In genomic region chr15:48333553-48333952, GRCh38 we compare ENCODE assay signal across 11 cellular contexts. TPM values are rescaled to one million over a fixed set of nuclear protein-coding genes. Genes with fewer than 3 reads are reported as not detected.
DNase-seq lines count a peak whose midpoint lies in the region; ATAC-seq, FAIRE-seq and TF ChIP-seq lines count a peak whose summit lies in the region.
"Had no signal": no experiment of that assay in that cellular context is flagged by ENCODE, and none has a peak within 500 bp of the region (broad histone marks: within the 10 kb centered on the region; RNA-seq: fewer than 3 reads in every experiment).

No MANE protein-coding gene starts in this region.

- H3K36me3 ChIP-seq in CD8-positive, alpha-beta memory T cell (ENCODE audit: insufficient read depth, low read length) = no peaks in the 10 kb centered on the region
- H3K36me3 ChIP-seq in GM23338 (ENCODE audit: insufficient read depth) = peaks cover 24% of the 10 kb centered on the region; the same call in 1 of the 2 replicates
- H3K36me3 ChIP-seq in SU-DHL-6 (ENCODE audit: low read length) = peaks cover 30% of the 10 kb centered on the region
- peaks cover 6 to 8% of the 10 kb centered on the region in 2 experiments for H3K36me3 ChIP-seq in keratinocyte (ENCODE audit: control insufficient read depth in 2 of 2, extremely low read depth in 1 of 2, insufficient read depth in 2 of 2, low read length in 2 of 2)
- peaks cover 25% of the 10 kb centered on the region for H3K36me3 ChIP-seq in osteoblast (ENCODE audit: insufficient read depth, low read length)

- POLR2A ChIA-PET in CD8-positive, alpha-beta memory T cell (lab: Charles Lee) = no interaction called here

- peaks cover 35% of the 10 kb centered on the region for H3K79me2 ChIP-seq in GM23338 (replicated peaks; ENCODE audit: insufficient read depth)
- H3K79me2 ChIP-seq in SU-DHL-6 (ENCODE audit: insufficient read depth, low read length) = peaks cover 74% of the 10 kb centered on the region
- H3K79me2 ChIP-seq in keratinocyte (ENCODE audit: control insufficient read depth, insufficient read depth, low read length) = peaks cover 16% of the 10 kb centered on the region
- H3K79me2 ChIP-seq in osteoblast (ENCODE audit: insufficient read depth, low read length) = peaks cover 14% of the 10 kb centered on the region

- H3K4me1 ChIP-seq in CD8-positive, alpha-beta memory T cell (ENCODE audit: insufficient read depth, low read length) = peaks cover 8% of the 10 kb centered on the region
- H3K4me1 ChIP-seq in GM23338 (ENCODE audit: insufficient read depth) = peaks cover 20% of the 10 kb centered on the region
- peaks cover 18% of the 10 kb centered on the region for H3K4me1 ChIP-seq in keratinocyte (ENCODE audit: control insufficient read depth, extremely low read depth, insufficient read depth, low read length)
- H3K4me1 ChIP-seq in osteoblast (ENCODE audit: insufficient read depth, low read length) = peaks cover 12% of the 10 kb centered on the region

- ATAC-seq in GM23338 = no peak
- no peak for ATAC-seq in GM19328 (IDR thresholded peaks at IDR 0.05; ENCODE audit: unreplicated experiment)

- no peak for DNase-seq in CD8-positive, alpha-beta memory T cell
- DNase-seq in GM23338 (ENCODE audit: low spot score) (no peak), keratinocyte (ENCODE audit: low read depth, low spot score) (no peak), NCI-H2196 (lab: John Stamatoyannopoulos, UW; ENCODE audit: unreplicated experiment) (no peak), osteoblast (ENCODE audit: insufficient read length, low spot score, missing footprints) (no peak)
- DNase-seq: NCI-H1092; SK-N-SH; stimulated activated CD4-positive, alpha-beta T cell treated with anti-CD3 and anti-CD28 coated beads, Interleukin-4, amount 100 ng/mL, for 4 hours had no signal

- no peak for FAIRE-seq in keratinocyte (lab: Jason Lieb, UNC)

- H3K4me1 Mint-ChIP-seq in CD8-positive, alpha-beta memory T cell = peaks cover 25 to 36% (median 32%) of the 10 kb centered on the region in 3 donors
- H3K4me1 Mint-ChIP-seq in GM23338 = peaks cover 32% of the 10 kb centered on the region

- peaks cover 0 to 52% (median 4%) of the 10 kb centered on the region in 3 donors for H3K36me3 Mint-ChIP-seq in CD8-positive, alpha-beta memory T cell
- peaks cover 50% of the 10 kb centered on the region for H3K36me3 Mint-ChIP-seq in GM23338 (ENCODE audit: low read depth)

- H3K9me3 Mint-ChIP-seq in CD8-positive, alpha-beta memory T cell = no peaks in the 10 kb centered on the region
- H3K9me3 Mint-ChIP-seq in GM23338 = no peaks in the 10 kb centered on the region

- CTCF ChIA-PET in CD8-positive, alpha-beta memory T cell (lab: Charles Lee) = interaction anchor here (1.1 kb wide), 1 partner anchor 48 kb away, joined by 4 read pairs; no protein-coding TSS in a partner anchor

- no peak overlapping the region for H3K27ac ChIP-seq in CD8-positive, alpha-beta memory T cell (ENCODE audit: low read depth, low read length)
- H3K27ac ChIP-seq in GM23338 (ENCODE audit: low read depth) = no peak overlapping the region
- peak overlapping the region; percentile 88 for H3K27ac ChIP-seq in SU-DHL-6 (ENCODE audit: low read depth, low read length)
- H3K27ac ChIP-seq in keratinocyte (ENCODE audit: control insufficient read depth, insufficient read depth, low read length) = no peak overlapping the region
- H3K27ac ChIP-seq in osteoblast (ENCODE audit: low read depth, low read length) = no peak overlapping the region
- H3K27ac ChIP-seq: tibial nerve had no signal

- no peaks in the 10 kb centered on the region for H3K9me2 ChIP-seq in GM23338 (ENCODE audit: insufficient read depth)
- no peaks in the 10 kb centered on the region for H3K9me2 ChIP-seq in SU-DHL-6 (replicated peaks; ENCODE audit: insufficient read depth, low read length)
- H3K9me2 ChIP-seq: SK-N-SH had no signal

- H3K4me3 Mint-ChIP-seq in CD8-positive, alpha-beta memory T cell = peak overlapping the region in 4 of 7 donors; percentile 24 to 95 (median 34)
- peak overlapping the region; percentile 96 for H3K4me3 Mint-ChIP-seq in GM23338

- H2AFZ ChIP-seq in GM23338 (no peak overlapping the region), SU-DHL-6 (ENCODE audit: low read depth, low read length, severe bottlenecking) (no peak overlapping the region), keratinocyte (ENCODE audit: control insufficient read depth, low read length) (no peak overlapping the region), osteoblast (ENCODE audit: low read length) (no peak overlapping the region)

- no peaks in the 10 kb centered on the region for H3K27me3 Mint-ChIP-seq in CD8-positive, alpha-beta memory T cell
- H3K27me3 Mint-ChIP-seq in GM23338 (ENCODE audit: insufficient read depth, low read depth, poor library complexity) = peaks cover 4% of the 10 kb centered on the region

- H3K9ac ChIP-seq in SU-DHL-6 (ENCODE audit: low read length) (peak overlapping the region; percentile 99), keratinocyte (ENCODE audit: control insufficient read depth, extremely low read depth, insufficient read depth, low read length) (peak overlapping the region; percentile 3)

- H3K27me3 ChIP-seq in CD8-positive, alpha-beta memory T cell (ENCODE audit: insufficient read depth, low read length, poor library complexity, severe bottlenecking) = no peaks in the 10 kb centered on the region
- no peaks in the 10 kb centered on the region for H3K27me3 ChIP-seq in GM23338 (ENCODE audit: insufficient read depth)
- no peaks in the 10 kb centered on the region for H3K27me3 ChIP-seq in SU-DHL-6 (ENCODE audit: low read length)
- H3K27me3 ChIP-seq in keratinocyte (ENCODE audit: control insufficient read depth, extremely low read depth, insufficient read depth, low read length) = no peaks in the 10 kb centered on the region
- H3K27me3 ChIP-seq in osteoblast (ENCODE audit: insufficient read depth, low read length) = no peaks in the 10 kb centered on the region
- H3K27me3 ChIP-seq: tibial nerve had no signal

- no peaks in the 10 kb centered on the region for H3K9me1 ChIP-seq in keratinocyte (ENCODE audit: control insufficient read depth, extremely low read depth, insufficient read depth, low read length)

- H3K4me2 ChIP-seq in GM23338 = peak overlapping the region; percentile 83
- peak overlapping the region; percentile 94 for H3K4me2 ChIP-seq in SU-DHL-6 (ENCODE audit: low read depth, low read length, poor library complexity, severe bottlenecking)
- peak overlapping the region; percentile 88 for H3K4me2 ChIP-seq in keratinocyte (ENCODE audit: control insufficient read depth, extremely low read depth, insufficient read depth, low read depth, low read length)
- H3K4me2 ChIP-seq in osteoblast (ENCODE audit: insufficient read depth, low read length) = no peak overlapping the region

- dilution Hi-C loops in keratinocyte (cut with MboI; ENCODE audit: extremely low pct_ligation_motif_present, low sequenced_read_pairs) = no loop called here

- no peaks in the 10 kb centered on the region; the same call in 1 of the 2 replicates for H4K20me1 ChIP-seq in GM23338 (replicated peaks; ENCODE audit: insufficient read depth)
- H4K20me1 ChIP-seq in SU-DHL-6 (ENCODE audit: low read depth, low read length) = peaks cover 36% of the 10 kb centered on the region
- H4K20me1 ChIP-seq in keratinocyte (ENCODE audit: control insufficient read depth, extremely low read depth, insufficient read depth, low read length) = no peaks in the 10 kb centered on the region
- H4K20me1 ChIP-seq in osteoblast (ENCODE audit: insufficient read depth, low read length) = peaks cover 7% of the 10 kb centered on the region

- no peaks in the 10 kb centered on the region for H3K9me3 ChIP-seq in CD8-positive, alpha-beta memory T cell (ENCODE audit: low read length)
- H3K9me3 ChIP-seq in SU-DHL-6 (ENCODE audit: insufficient read depth, low read length) (no peaks in the 10 kb centered on the region), keratinocyte (ENCODE audit: control insufficient read depth, low read depth, low read length) (no peaks in the 10 kb centered on the region), osteoblast (ENCODE audit: low read depth, low read length) (no peaks in the 10 kb centered on the region)
- H3K9me3 ChIP-seq: SK-N-SH, tibial nerve had no signal

- TF ChIP-seq CTCF in GM23338 (conservative IDR thresholded peaks at IDR 0.05; ENCODE audit: low read depth in 2 of 2) (no peak), SU-DHL-6 (IDR thresholded peaks at IDR 0.05; ENCODE audit: insufficient read depth, low read length, poor library complexity, severe bottlenecking) (no peak), keratinocyte (optimal IDR thresholded peaks at IDR 0.05 in 1 of 3, IDR thresholded peaks at IDR 0.05 in 1 of 3, conservative IDR thresholded peaks at IDR 0.05 in 1 of 3; ENCODE audit: extremely low read depth in 1 of 3, insufficient read depth in 2 of 3, low read length in 3 of 3) (no peak), osteoblast (IDR thresholded peaks at IDR 0.05; ENCODE audit: extremely low read depth, low read depth, low read length) (no peak)

- H3F3A ChIP-seq in GM23338 (replicated peaks; ENCODE audit: low read depth) (no peaks in the 10 kb centered on the region), SU-DHL-6 (ENCODE audit: insufficient read depth) (peaks cover 6% of the 10 kb centered on the region; the same call in 1 of the 2 replicates)

- H3K4me3 ChIP-seq in CD8-positive, alpha-beta memory T cell (ENCODE audit: low read length) = no peak overlapping the region
- H3K4me3 ChIP-seq in GM23338 (peak overlapping the region; percentile 90), SU-DHL-6 (ENCODE audit: insufficient read depth, low read length, poor library complexity, severe bottlenecking) (peak overlapping the region; percentile 95), keratinocyte (ENCODE audit: control insufficient read depth in 2 of 3, extremely low read depth in 1 of 3, insufficient read depth in 2 of 3, low read depth in 1 of 3, low read length in 3 of 3) (peak overlapping the region in 1 of 3 experiments; percentile 17), osteoblast (ENCODE audit: insufficient read depth, low read length) (no peak overlapping the region)
- H3K4me3 ChIP-seq: tibial nerve had no signal

- H3K27ac Mint-ChIP-seq in CD8-positive, alpha-beta memory T cell = peak overlapping the region in 6 of 8 donors; percentile 17 to 91 (median 54)
- H3K27ac Mint-ChIP-seq in GM23338 = no peak overlapping the region

TF ChIP-seq in GM23338, 12 proteins besides CTCF, POLR2A, EP300 and RAD21 (continues in another document):
- no peak for TF ChIP-seq NANOG (IDR thresholded peaks at IDR 0.05; ENCODE audit: borderline replicate concordance)

RNA-seq across cellular contexts. Expression of gene DUT, which starts 2.3 kb away (rescaled TPM):
- 100 to 1,000 TPM; 397 to 413 TPM for total RNA-seq in CD8-positive, alpha-beta memory T cell
- 136 TPM for polyA plus RNA-seq in CD8-positive, alpha-beta memory T cell
- total RNA-seq in GM23338 (2014; rRNA removed; shearing (Covaris generic)) = 82.5 and 98.2 TPM in 2 replicates
- polyA plus RNA-seq in GM23338 (2016; fragmentation: Nextera tagmentation; extraction: Ambion mirVana) (420 and 428 TPM in 2 replicates), keratinocyte (46.2 to 79.8 TPM (median 52.5 TPM) in 3 replicates)
- polyA plus RNA-seq in keratinocyte (2011; ENCODE audit: low read depth) = 70.3 TPM
- polyA plus RNA-seq in keratinocyte (2011; cell fraction: cytosol; rRNA removed) = 38.2 and 45.0 TPM in 2 replicates
- polyA plus RNA-seq in keratinocyte (2011; cell fraction: nucleus; rRNA removed) = 35.1 and 71.5 TPM in 2 replicates
- polyA plus RNA-seq in keratinocyte (2012; ENCODE audit: low replicate concordance) = 57.4 and 70.3 TPM in 2 replicates
- 4.3 to 8.8 TPM (median 5.5 TPM) in 3 replicates for polyA minus RNA-seq in keratinocyte
- 50.3 TPM for polyA minus RNA-seq in keratinocyte (2011; cell fraction: cytosol; rRNA and poly(A)+ RNA removed)
- polyA minus RNA-seq in keratinocyte (2011; cell fraction: nucleus; rRNA and poly(A)+ RNA removed) = 8.8 and 11.3 TPM in 2 replicates
- total RNA-seq in osteoblast = 43.6 and 49.2 TPM in 2 replicates

Comparison
In these comparisons a context has a peak if more than half of its experiments do, and no peak if none do; other contexts are left out.
1. H3K4me3 ChIP-seq: peak in GM23338 (single experiment) and SU-DHL-6 (single experiment); none in CD8-positive, alpha-beta memory T cell (single experiment) and osteoblast (single experiment).